8 cellular contexts compared by ENCODE assay signal in the genomic region with DNA sequence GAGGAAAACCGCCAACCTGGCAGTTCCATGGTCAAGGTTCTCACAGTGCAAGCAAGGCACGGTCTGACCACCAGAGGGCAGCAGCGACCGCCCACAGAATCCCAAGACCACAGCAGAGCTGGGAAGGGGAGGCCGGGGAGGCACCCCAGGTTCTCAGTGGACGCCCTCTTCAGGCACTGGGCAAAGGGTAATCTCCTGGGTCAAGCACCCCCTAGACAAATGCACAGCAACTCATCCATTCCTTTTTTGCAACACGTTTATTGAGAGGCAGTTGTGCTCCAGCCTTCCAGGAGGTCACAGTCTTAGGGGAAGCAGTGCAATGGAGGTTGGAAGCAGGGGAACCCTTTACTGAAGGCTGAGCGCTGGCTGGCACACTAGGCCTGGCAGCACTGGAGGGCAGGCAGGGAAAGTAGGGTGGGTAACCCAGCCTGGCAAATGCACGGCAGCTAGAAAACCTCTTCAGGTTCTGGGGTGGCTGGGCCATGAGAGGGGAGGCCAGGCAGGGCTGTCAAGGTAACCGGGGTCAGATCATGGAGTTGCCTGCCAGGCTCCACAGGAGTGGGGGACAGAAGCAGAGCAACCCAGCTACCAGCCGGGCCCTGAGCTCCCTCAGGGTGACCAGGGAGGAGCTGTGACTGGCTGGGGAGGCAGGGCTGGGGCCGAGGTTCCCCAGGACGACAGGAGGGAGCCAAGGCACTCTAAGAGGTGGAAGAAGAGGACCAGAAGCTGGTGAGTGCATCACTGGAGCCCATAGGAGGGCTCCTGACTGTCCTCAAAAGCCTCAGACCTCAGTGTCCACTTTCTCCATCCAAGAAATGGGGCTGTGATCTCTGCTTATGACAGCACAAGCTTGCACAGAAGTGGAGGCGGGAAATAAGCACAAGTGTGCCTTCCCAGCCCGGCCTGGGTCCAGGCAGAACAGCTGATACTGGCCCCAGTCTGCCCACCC. TPM values are rescaled to one million over a fixed set of nuclear protein-coding genes. Genes with fewer than 3 reads are reported as not detected.
DNase-seq lines count a peak whose midpoint lies in the region; ATAC-seq and TF ChIP-seq lines count a peak whose summit lies in the region.

No MANE protein-coding gene starts in this region.

- H3K4me1 Mint-ChIP-seq in CD14-positive monocyte (peaks cover 60% of the 10 kb centered on the region), GM23338 (peaks cover 45% of the 10 kb centered on the region)

- H3K4me3 ChIP-seq in GM23338 (peak overlapping the region; percentile 83), lower leg skin (ENCODE audit: low read depth, poor library complexity, severe bottlenecking) (no peak overlapping the region)

- H3K27ac Mint-ChIP-seq in CD14-positive monocyte, result peak overlapping the region; percentile 88 to 98 (median 93)
- H3K27ac Mint-ChIP-seq in GM23338, result peak overlapping the region; percentile 90; the same call in 1 of the 2 replicates

- no peaks in the 10 kb centered on the region for H3K36me3 ChIP-seq in GM23338 (ENCODE audit: insufficient read depth)

- DNase-seq in CD14-positive monocyte (ENCODE audit: low spot score) (peak; percentile 83), GM23338 (ENCODE audit: low spot score) (peak; percentile 87), NCI-H446 treated with DMSO at 0.1 percent for 48 hours (lab: John Stamatoyannopoulos, UW) (peak; percentile 30), dermis microvascular lymphatic vessel endothelial cell (ENCODE audit: low read depth in 2 of 2) (peak; percentile 72 to 87), lower leg skin (ENCODE audit: low spot score in 2 of 2) (peak; percentile 86 to 98)
- DNase-seq in activated CD4-positive, alpha-beta T cell treated with anti-CD3 and anti-CD28 coated beads, Interleukin-2, amount 50 U/mL, for 4 hours, result peak; percentile 81 to 84
- peak; percentile 78 to 81 for DNase-seq in stimulated activated CD4-positive, alpha-beta T cell treated with anti-CD3 and anti-CD28 coated beads, Interleukin-4, amount 100 ng/mL, for 48 hours (ENCODE audit: low read depth in 2 of 2)

- H3K9me3 Mint-ChIP-seq in CD14-positive monocyte, result peaks cover 0 to 3% (median 0%) of the 10 kb centered on the region in 7 donors
- no peaks in the 10 kb centered on the region; the same call in 2 of the 3 replicates for H3K9me3 Mint-ChIP-seq in GM23338

- peak overlapping the region; percentile 74; the same call in 1 of the 2 replicates for H3K27ac ChIP-seq in GM23338 (ENCODE audit: low read depth)

- no peak for TF ChIP-seq POLR2A in lower leg skin (IDR thresholded peaks at IDR 0.05)

- peaks cover 9% of the 10 kb centered on the region; the same call in 1 of the 2 replicates for H4K20me1 ChIP-seq in GM23338 (replicated peaks; ENCODE audit: insufficient read depth)

- peaks cover 42% of the 10 kb centered on the region for H3K4me1 ChIP-seq in GM23338 (ENCODE audit: insufficient read depth)

- peaks cover 27% of the 10 kb centered on the region for H3K79me2 ChIP-seq in GM23338 (replicated peaks; ENCODE audit: insufficient read depth)

- H3K4me3 Mint-ChIP-seq in CD14-positive monocyte, result peak overlapping the region; percentile 81 to 89
- peak overlapping the region; percentile 75; the same call in 2 of the 3 replicates for H3K4me3 Mint-ChIP-seq in GM23338

- WGBS in lower leg skin, 2 donors, result 35 to 36% methylated on average over 14 to 15 of the region's 15 CpGs

- H3K27me3 Mint-ChIP-seq in CD14-positive monocyte (ENCODE audit: low read depth in 3 of 3) (peaks cover 0 to 2% (median 0%) of the 10 kb centered on the region in 3 donors), GM23338 (ENCODE audit: insufficient read depth, low read depth, poor library complexity) (peaks cover 28% of the 10 kb centered on the region)

- H3F3A ChIP-seq in GM23338 (replicated peaks; ENCODE audit: low read depth), result peaks cover 42% of the 10 kb centered on the region

- H3K27me3 ChIP-seq in GM23338 (ENCODE audit: insufficient read depth), result no peaks in the 10 kb centered on the region

- intact Hi-C loops in CD14-positive monocyte (cut with micrococcal nuclease), result loop anchor here (1.0 to 10.0 kb wide), 5 partner anchors 8 to 289 kb away; a partner anchor contains a TSS
- intact Hi-C loops in lower leg skin (cut with DNase I; ENCODE audit: low total_unique reads), result no loop called here

- ATAC-seq in GM23338 (peak; percentile 26), GM19023 (IDR thresholded peaks at IDR 0.05; ENCODE audit: unreplicated experiment) (no peak)

- peaks cover 27 to 44% of the 10 kb centered on the region in 2 donors for H3K36me3 Mint-ChIP-seq in CD14-positive monocyte
- H3K36me3 Mint-ChIP-seq in GM23338 (ENCODE audit: low read depth), result peaks cover 29% of the 10 kb centered on the region

- TF ChIP-seq CTCF in CD14-positive monocyte (IDR thresholded peaks at IDR 0.05) (peak; percentile 63), GM23338 (conservative IDR thresholded peaks at IDR 0.05; ENCODE audit: low read depth in 2 of 2) (peak; percentile 94 to 99), lower leg skin (IDR thresholded peaks at IDR 0.05) (peak in 1 of 3 donors; percentile 95)

- peak overlapping the region; percentile 89 for H3K4me2 ChIP-seq in GM23338

- H2AFZ ChIP-seq in GM23338, result no peak overlapping the region

- H3K9me2 ChIP-seq in GM23338 (ENCODE audit: insufficient read depth), result no peaks in the 10 kb centered on the region

TF ChIP-seq in GM23338, 12 proteins besides CTCF, POLR2A, EP300 and RAD21:
- TF ChIP-seq, protein P1, sequence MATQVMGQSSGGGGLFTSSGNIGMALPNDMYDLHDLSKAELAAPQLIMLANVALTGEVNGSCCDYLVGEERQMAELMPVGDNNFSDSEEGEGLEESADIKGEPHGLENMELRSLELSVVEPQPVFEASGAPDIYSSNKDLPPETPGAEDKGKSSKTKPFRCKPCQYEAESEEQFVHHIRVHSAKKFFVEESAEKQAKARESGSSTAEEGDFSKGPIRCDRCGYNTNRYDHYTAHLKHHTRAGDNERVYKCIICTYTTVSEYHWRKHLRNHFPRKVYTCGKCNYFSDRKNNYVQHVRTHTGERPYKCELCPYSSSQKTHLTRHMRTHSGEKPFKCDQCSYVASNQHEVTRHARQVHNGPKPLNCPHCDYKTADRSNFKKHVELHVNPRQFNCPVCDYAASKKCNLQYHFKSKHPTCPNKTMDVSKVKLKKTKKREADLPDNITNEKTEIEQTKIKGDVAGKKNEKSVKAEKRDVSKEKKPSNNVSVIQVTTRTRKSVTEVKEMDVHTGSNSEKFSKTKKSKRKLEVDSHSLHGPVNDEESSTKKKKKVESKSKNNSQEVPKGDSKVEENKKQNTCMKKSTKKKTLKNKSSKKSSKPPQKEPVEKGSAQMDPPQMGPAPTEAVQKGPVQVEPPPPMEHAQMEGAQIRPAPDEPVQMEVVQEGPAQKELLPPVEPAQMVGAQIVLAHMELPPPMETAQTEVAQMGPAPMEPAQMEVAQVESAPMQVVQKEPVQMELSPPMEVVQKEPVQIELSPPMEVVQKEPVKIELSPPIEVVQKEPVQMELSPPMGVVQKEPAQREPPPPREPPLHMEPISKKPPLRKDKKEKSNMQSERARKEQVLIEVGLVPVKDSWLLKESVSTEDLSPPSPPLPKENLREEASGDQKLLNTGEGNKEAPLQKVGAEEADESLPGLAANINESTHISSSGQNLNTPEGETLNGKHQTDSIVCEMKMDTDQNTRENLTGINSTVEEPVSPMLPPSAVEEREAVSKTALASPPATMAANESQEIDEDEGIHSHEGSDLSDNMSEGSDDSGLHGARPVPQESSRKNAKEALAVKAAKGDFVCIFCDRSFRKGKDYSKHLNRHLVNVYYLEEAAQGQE (IDR thresholded peaks at IDR 0.05; ENCODE audit: unreplicated experiment), result no peak
- peak; percentile 71; the same call in 1 of the 2 replicates for TF ChIP-seq POLR2AphosphoS5 (IDR thresholded peaks at IDR 0.05; ENCODE audit: low read depth)
TF ChIP-seq in GM23338: peak in this region for 1.

RNA-seq across cellular contexts. Expression of a gene that starts 1.8 kb away (rescaled TPM):
- 10 to 100 TPM in 1 of 2 donors, 1 to 10 TPM in 1; 7.1 to 13.6 TPM for polyA plus RNA-seq in CD14-positive monocyte
- 31.9 and 53.4 TPM in 2 replicates for total RNA-seq in GM23338 (2014; rRNA removed; shearing (Covaris generic))
- 8.7 and 10.5 TPM in 2 replicates for polyA plus RNA-seq in GM23338 (2016; fragmentation: Nextera tagmentation; extraction: Ambion mirVana)
- 2.3 and 2.5 TPM in 2 replicates for total RNA-seq in dermis microvascular lymphatic vessel endothelial cell
- 10 to 100 TPM in 2 of 4 donors, 1 to 10 TPM in 2; 5.4 to 24.1 (median 9.9) TPM for total RNA-seq in lower leg skin

RNA-seq across cellular contexts. Expression of a gene that starts 8.5 kb away (rescaled TPM):
- under 1 TPM; 0.28 to 0.60 TPM for polyA plus RNA-seq in CD14-positive monocyte
- 8.7 and 8.9 TPM in 2 replicates for total RNA-seq in GM23338 (2014; rRNA removed; shearing (Covaris generic))
- 3.1 and 3.4 TPM in 2 replicates for polyA plus RNA-seq in GM23338 (2016; fragmentation: Nextera tagmentation; extraction: Ambion mirVana)
- total RNA-seq in dermis microvascular lymphatic vessel endothelial cell, result 1.3 and 3.3 TPM in 2 replicates
- total RNA-seq in lower leg skin, result 10 to 100 TPM; 10.1 to 15.0 (median 11.6) TPM

Comparison
In these comparisons a context has a peak if more than half of its experiments do, and no peak if none do; other contexts are left out.
1. DNase-seq: peak in every context shown above with its lines; median percentile 92 in lower leg skin; 87 in GM23338; 83 in CD14-positive monocyte; 82 in activated CD4-positive, alpha-beta T cell treated with anti-CD3 and anti-CD28 coated beads, Interleukin-2, amount 50 U/mL, for 4 hours; 80 in dermis microvascular lymphatic vessel endothelial cell; 80 in stimulated activated CD4-positive, alpha-beta T cell treated with anti-CD3 and anti-CD28 coated beads, Interleukin-4, amount 100 ng/mL, for 48 hours; 30 in NCI-H446 treated with DMSO at 0.1 percent for 48 hours.